Comparison of ENCODE assay signal across 14 cellular contexts in genomic region chr9:36603006-36603405, GRCh38. TPM values are rescaled to one million over a fixed set of nuclear protein-coding genes. Genes with fewer than 3 reads are reported as not detected.
DNase-seq lines count a peak whose midpoint lies in the region; ATAC-seq and TF ChIP-seq lines count a peak whose summit lies in the region.
"Had no signal": no experiment of that assay in that cellular context is flagged by ENCODE, and none has a peak within 500 bp of the region (broad histone marks: within the 10 kb centered on the region; RNA-seq: fewer than 3 reads in every experiment).

No MANE protein-coding gene starts in this region.

- H3K9me3 ChIP-seq in CD8-positive, alpha-beta memory T cell (ENCODE audit: low read length) = no peaks in the 10 kb centered on the region

- CTCF ChIA-PET in CD8-positive, alpha-beta memory T cell (lab: Charles Lee) = no interaction called here

- H3K36me3 ChIP-seq in CD8-positive, alpha-beta memory T cell (ENCODE audit: insufficient read depth, low read length) = no peaks in the 10 kb centered on the region

- peaks cover 8 to 14% (median 11%) of the 10 kb centered on the region in 3 donors for H3K4me1 Mint-ChIP-seq in CD8-positive, alpha-beta memory T cell

- no peaks in the 10 kb centered on the region for H3K4me1 ChIP-seq in CD8-positive, alpha-beta memory T cell (ENCODE audit: insufficient read depth, low read length)
- no peaks in the 10 kb centered on the region for H3K4me1 ChIP-seq in foreskin keratinocyte

- H3K27ac Mint-ChIP-seq in CD8-positive, alpha-beta memory T cell = peak overlapping the region in 7 of 8 donors; percentile 19 to 83 (median 82)

- ATAC-seq in GM19025 (IDR thresholded peaks at IDR 0.05; ENCODE audit: low read depth, unreplicated experiment) (peak; percentile 81), HG03571 (IDR thresholded peaks at IDR 0.05; ENCODE audit: unreplicated experiment) (peak; percentile 68), foreskin keratinocyte (no peak), HG03175 (IDR thresholded peaks at IDR 0.05; ENCODE audit: unreplicated experiment) (no peak), left lobe of liver (no peak)
- ATAC-seq: naive thymus-derived CD8-positive, alpha-beta T cell had no signal

- no peaks in the 10 kb centered on the region for H3K36me3 Mint-ChIP-seq in CD8-positive, alpha-beta memory T cell
- H3K36me3 Mint-ChIP-seq: naive thymus-derived CD8-positive, alpha-beta T cell had no signal

- no peak for DNase-seq in CD8-positive, alpha-beta memory T cell
- DNase-seq in fibroblast of mammary gland (ENCODE audit: low read depth) (peak; percentile 41), foreskin keratinocyte (no peak), DMS153 (lab: John Stamatoyannopoulos, UW) (no peak), left lobe of liver (ENCODE audit: low spot score) (no peak)
- DNase-seq: activated CD4-positive, alpha-beta T cell treated with anti-CD3 and anti-CD28 coated beads, Interleukin-2, amount 50 U/mL, for 1 hour; Calu3; naive thymus-derived CD8-positive, alpha-beta T cell; NCI-H187 treated with DMSO at 0.1 percent for 48 hours; stimulated activated CD4-positive, alpha-beta T cell treated with anti-CD3 and anti-CD28 coated beads, Interleukin-2, amount 100 ng/mL, for 24 hours; trophoblast cell had no signal

- no peaks in the 10 kb centered on the region for H3K27me3 ChIP-seq in CD8-positive, alpha-beta memory T cell (ENCODE audit: insufficient read depth, low read length, poor library complexity, severe bottlenecking)
- no peaks in the 10 kb centered on the region for H3K27me3 ChIP-seq in foreskin keratinocyte

- POLR2A ChIA-PET in CD8-positive, alpha-beta memory T cell (lab: Charles Lee) = no interaction called here

- H3K27me3 Mint-ChIP-seq in CD8-positive, alpha-beta memory T cell = no peaks in the 10 kb centered on the region
- H3K27me3 Mint-ChIP-seq: naive thymus-derived CD8-positive, alpha-beta T cell had no signal

- no peaks in the 10 kb centered on the region for H3K9me3 Mint-ChIP-seq in CD8-positive, alpha-beta memory T cell
- H3K9me3 Mint-ChIP-seq: naive thymus-derived CD8-positive, alpha-beta T cell had no signal

- no peak overlapping the region for H3K27ac ChIP-seq in CD8-positive, alpha-beta memory T cell (ENCODE audit: low read depth, low read length)
- no peak overlapping the region for H3K27ac ChIP-seq in foreskin keratinocyte

- TF ChIP-seq CTCF in fibroblast of mammary gland (conservative IDR thresholded peaks at IDR 0.05; ENCODE audit: control insufficient read depth, insufficient read depth, low read depth, low read length) (no peak), foreskin keratinocyte (conservative IDR thresholded peaks at IDR 0.05) (no peak)

- no peak overlapping the region for H3K4me3 ChIP-seq in CD8-positive, alpha-beta memory T cell (ENCODE audit: low read length)
- H3K4me3 ChIP-seq in fibroblast of mammary gland (ENCODE audit: control insufficient read depth, low read depth, low read length) = no peak overlapping the region

- H3K4me3 Mint-ChIP-seq in CD8-positive, alpha-beta memory T cell = peak overlapping the region in 6 of 7 donors; percentile 65 to 84 (median 76)

RNA-seq across cellular contexts. Expression of gene MELK, which starts 30.3 kb away (rescaled TPM):
- 10 to 100 TPM; 51.0 to 51.6 TPM for total RNA-seq in CD8-positive, alpha-beta memory T cell
- polyA plus RNA-seq in CD8-positive, alpha-beta memory T cell = not detected
- total RNA-seq in foreskin keratinocyte (72.3 and 82.7 TPM in 2 replicates), left lobe of liver (0.23 TPM)
- polyA plus RNA-seq in foreskin keratinocyte = 36.9 and 49.8 TPM in 2 replicates
- total RNA-seq: naive thymus-derived CD8-positive, alpha-beta T cell had no signal
- polyA plus RNA-seq: naive thymus-derived CD8-positive, alpha-beta T cell had no signal

Comparison
In these comparisons a context has a peak if more than half of its experiments do, and no peak if none do; other contexts are left out.
1. ATAC-seq: peak in GM19025 (single experiment) and HG03571 (single experiment); none in foreskin keratinocyte (single experiment), HG03175 (single experiment) and left lobe of liver (single experiment).
2. RNA of gene MELK, which starts 30.3 kb away (total RNA-seq): 72.3 to 82.7 TPM in foreskin keratinocyte and 51.0 to 51.6 TPM in CD8-positive, alpha-beta memory T cell; 0.23 TPM in left lobe of liver (single experiment); every median in the first group is over 10 times any median in the second.